In the genomic region with DNA sequence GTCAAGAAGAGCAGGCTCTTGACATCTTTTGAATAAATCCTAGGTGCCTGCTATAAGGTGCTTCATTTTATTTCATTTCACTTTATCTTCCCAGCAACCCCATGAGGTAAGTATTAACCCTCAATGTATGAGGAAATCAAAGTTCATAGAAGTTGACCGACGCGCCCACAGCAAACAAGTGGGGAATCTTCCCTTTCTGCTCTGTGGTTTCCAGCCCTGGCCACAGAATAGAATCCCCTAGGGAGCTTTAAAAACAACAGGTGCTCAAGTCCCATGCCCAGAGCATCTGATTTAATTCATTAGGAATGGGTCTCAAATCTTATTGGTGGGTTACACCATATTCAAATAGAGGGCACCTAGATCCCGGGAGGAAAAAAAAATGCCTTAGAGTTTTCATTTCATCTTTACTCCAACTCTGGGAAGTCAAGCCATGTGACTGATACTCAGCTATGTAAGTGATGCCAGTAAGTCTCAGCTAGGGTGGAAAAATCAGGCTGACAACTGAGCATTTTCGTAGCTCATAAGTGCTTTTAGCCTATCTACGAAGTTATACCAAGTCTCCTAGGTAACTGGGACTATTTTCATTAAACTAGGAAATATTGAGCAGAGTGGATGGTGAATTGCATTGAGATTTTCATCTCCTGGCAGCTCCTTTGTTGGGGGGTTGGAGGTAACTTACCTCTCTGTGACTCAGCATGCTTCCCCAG, we compare ENCODE assay signal across 12 cellular contexts.
A peak's percentile ranks its signal among the peaks of the same experiment; 100 is the strongest.
DNase-seq lines count a peak whose midpoint lies in the region; ATAC-seq and TF ChIP-seq lines count a peak whose summit lies in the region.
"Had no signal": no experiment of that assay in that cellular context is flagged by ENCODE, and none has a peak within 500 bp of the region (broad histone marks: within the 10 kb centered on the region; RNA-seq: fewer than 3 reads in every experiment).

No MANE protein-coding gene starts in this region.

- H3K9me3 ChIP-seq in BLaER1 (no peaks in the 10 kb centered on the region), thyroid gland (no peaks in the 10 kb centered on the region)
- H3K9me3 ChIP-seq: BE2C had no signal

- H3K27ac ChIP-seq in BLaER1: no peak overlapping the region
- no peak overlapping the region for H3K27ac ChIP-seq in thyroid gland
- H3K27ac ChIP-seq in coronary artery: no peak overlapping the region

- no peak overlapping the region for H3K9ac ChIP-seq in BLaER1

- no peak overlapping the region for H3K4me3 ChIP-seq in BLaER1
- H3K4me3 ChIP-seq in thyroid gland (replicated peaks in 1 of 3): no peak overlapping the region
- H3K4me3 ChIP-seq in coronary artery: no peak overlapping the region

- peaks cover 28% of the 10 kb centered on the region for H3K27me3 ChIP-seq in BLaER1
- no peaks in the 10 kb centered on the region for H3K27me3 ChIP-seq in thyroid gland
- H3K27me3 ChIP-seq: BE2C had no signal

- H3K4me1 ChIP-seq in BLaER1 (peaks cover 13% of the 10 kb centered on the region), thyroid gland (peaks cover 5 to 7% of the 10 kb centered on the region in 2 donors)

- DNase-seq in NCI-H1092 (lab: John Stamatoyannopoulos, UW): peak; percentile 27
- no peak for DNase-seq in thyroid gland
- no peak for DNase-seq in HT-29 (ENCODE audit: low spot score)
- no peak for DNase-seq in coronary artery (ENCODE audit: low spot score)
- DNase-seq: activated T-cell treated with anti-CD3 and anti-CD28 coated beads, Interleukin-2, amount 50 U/mL, for 24 hours; BE2C; NCI-H1417 treated with DMSO at 0.1 percent for 48 hours; T-cell had no signal

- H4K20me1 ChIP-seq in BLaER1: no peaks in the 10 kb centered on the region

- intact Hi-C loops in thyroid gland (cut with DNase I): no loop called here

- TF ChIP-seq POLR2A in thyroid gland (IDR thresholded peaks at IDR 0.05): no peak

- peak overlapping the region; percentile 31 for H3K4me2 ChIP-seq in BLaER1

- no peak for TF ChIP-seq CTCF in thyroid gland (IDR thresholded peaks at IDR 0.05)
- no peak for TF ChIP-seq CTCF in coronary artery (IDR thresholded peaks at IDR 0.05)

- ATAC-seq in GM19025 (IDR thresholded peaks at IDR 0.05; ENCODE audit: low read depth, unreplicated experiment): peak; percentile 67
- peak; percentile 70 for ATAC-seq in HG02798 (IDR thresholded peaks at IDR 0.05; ENCODE audit: poor library complexity, unreplicated experiment)
- ATAC-seq in HG03025 (IDR thresholded peaks at IDR 0.05; ENCODE audit: low FRiP score, unreplicated experiment): no peak

- 90 to 93% methylated on average over 6 of the region's 6 CpGs for WGBS in thyroid gland, 2 donors

- H3K36me3 ChIP-seq in BLaER1: no peaks in the 10 kb centered on the region
- H3K36me3 ChIP-seq in thyroid gland: no peaks in the 10 kb centered on the region
- H3K36me3 ChIP-seq: BE2C had no signal
